ENCODE assay signal across 21 cellular contexts in genomic region chr13:107251321-107251720, GRCh38.
DNase-seq lines count a peak whose midpoint lies in the region; ATAC-seq, FAIRE-seq and TF ChIP-seq lines count a peak whose summit lies in the region.
"Had no signal": no experiment of that assay in that cellular context is flagged by ENCODE, and none has a peak within 500 bp of the region (broad histone marks: within the 10 kb centered on the region; RNA-seq: fewer than 3 reads in every experiment).

No MANE protein-coding gene starts in this region.

- H3K27ac Mint-ChIP-seq in astrocyte (ENCODE audit: unreplicated experiment), result peak overlapping the region; percentile 22
- H3K27ac Mint-ChIP-seq in Calu3 (ENCODE audit: unreplicated experiment), result no peak overlapping the region

- H2BK15ac ChIP-seq in IMR-90 (ENCODE audit: low read depth, low read length) (peak overlapping the region; percentile 78; the same call in 2 of the 3 replicates), mesenchymal stem cell (ENCODE audit: low read depth, poor library complexity, severe bottlenecking) (no peak overlapping the region)

- peaks cover 18% of the 10 kb centered on the region for H3K9me1 ChIP-seq in IMR-90 (ENCODE audit: insufficient read depth, low read length)

- H3K4me3 Mint-ChIP-seq in astrocyte (ENCODE audit: unreplicated experiment), result no peak overlapping the region
- no peak overlapping the region for H3K4me3 Mint-ChIP-seq in Calu3 (ENCODE audit: low read depth, unreplicated experiment)

- TF ChIP-seq RAD21 in IMR-90 (IDR thresholded peaks at IDR 0.05; ENCODE audit: low read length), result no peak

- H3K79me1 ChIP-seq in IMR-90 (ENCODE audit: low read depth in 1 of 2, low read length in 2 of 2) (peaks cover 17 to 50% of the 10 kb centered on the region in 2 experiments), mesenchymal stem cell (replicated peaks; ENCODE audit: low read length, poor library complexity, severe bottlenecking) (peaks cover 19% of the 10 kb centered on the region)

- BruUV-seq in IMR-90 (replicated peaks; lab: Mats Ljungman, UMichigan) (no TSS peak), Calu3 (replicated peaks; lab: Mats Ljungman, UMichigan) (no TSS peak)

- H4K91ac ChIP-seq in IMR-90 (ENCODE audit: insufficient read depth, low read depth, low read length) (peak overlapping the region; percentile 48), mesenchymal stem cell (ENCODE audit: low read length) (no peak overlapping the region)

- no peaks in the 10 kb centered on the region for H3K9me3 Mint-ChIP-seq in astrocyte (ENCODE audit: unreplicated experiment)
- H3K9me3 Mint-ChIP-seq in Calu3 (ENCODE audit: low read depth, unreplicated experiment), result no peaks in the 10 kb centered on the region

- peak overlapping the region; percentile 56 for H2BK120ac ChIP-seq in IMR-90 (ENCODE audit: low read depth, low read length)
- no peak overlapping the region for H2BK120ac ChIP-seq in mesenchymal stem cell (ENCODE audit: low read depth, low read length)

- H2BK12ac ChIP-seq in mesenchymal stem cell (ENCODE audit: low read length in 2 of 2), result no peak overlapping the region

- H3K4me2 ChIP-seq in IMR-90 (ENCODE audit: low read depth, low read length) (peak overlapping the region; percentile 27; the same call in 1 of the 2 replicates), astrocyte (ENCODE audit: low read length) (peak overlapping the region; percentile 6), mesenchymal stem cell (ENCODE audit: low read length, poor library complexity, severe bottlenecking) (no peak overlapping the region), smooth muscle cell (peak overlapping the region; percentile 57)
- H3K4me2 ChIP-seq: A549, KMS-11 had no signal

- no peaks in the 10 kb centered on the region for H3K9me3 ChIP-seq in IMR-90 (ENCODE audit: control insufficient read depth, insufficient read depth, low read length)
- H3K9me3 ChIP-seq in astrocyte (ENCODE audit: insufficient read depth, low read depth, low read length), result no peaks in the 10 kb centered on the region
- H3K9me3 ChIP-seq in mesenchymal stem cell (ENCODE audit: control insufficient read depth, low read length), result no peaks in the 10 kb centered on the region
- no peaks in the 10 kb centered on the region for H3K9me3 ChIP-seq in smooth muscle cell (replicated peaks; ENCODE audit: low read depth)
- no peaks in the 10 kb centered on the region for H3K9me3 ChIP-seq in transverse colon
- H3K9me3 ChIP-seq: A549, BE2C, SJCRH30 had no signal

- H3K36me3 Mint-ChIP-seq in astrocyte (ENCODE audit: low read depth, unreplicated experiment), result no peaks in the 10 kb centered on the region
- H3K36me3 Mint-ChIP-seq in Calu3 (ENCODE audit: insufficient read depth, unreplicated experiment), result no peaks in the 10 kb centered on the region

- intact Hi-C loops in IMR-90 (cut with micrococcal nuclease), result no loop called here
- intact Hi-C loops in transverse colon (cut with DNase I; ENCODE audit: low total_unique reads), result no loop called here
- intact Hi-C loops in Calu3 (cut with micrococcal nuclease; ENCODE audit: unreplicated experiment), result no loop called here

- H3K23ac ChIP-seq in IMR-90 (ENCODE audit: low read depth, low read length) (peak overlapping the region; percentile 62; the same call in 1 of the 2 replicates), mesenchymal stem cell (ENCODE audit: low read length in 2 of 2) (no peak overlapping the region)

- peak overlapping the region; percentile 19; the same call in 1 of the 2 replicates for H3K18ac ChIP-seq in IMR-90 (ENCODE audit: low read depth, low read length)
- H3K18ac ChIP-seq in mesenchymal stem cell (ENCODE audit: low read depth in 1 of 2, low read length in 2 of 2), result peak overlapping the region; percentile 23 to 40

- TF ChIP-seq EP300 in transverse colon (IDR thresholded peaks at IDR 0.05; ENCODE audit: low read depth), result no peak

- H3K27ac ChIP-seq in IMR-90 (ENCODE audit: insufficient read depth, low read length) (no peak overlapping the region; the same call in 1 of the 2 replicates), astrocyte (ENCODE audit: low read depth, low read length) (no peak overlapping the region), mesenchymal stem cell (ENCODE audit: low read length, poor library complexity, severe bottlenecking) (no peak overlapping the region), smooth muscle cell (ENCODE audit: low read depth) (peak overlapping the region; percentile 49), transverse colon (no peak overlapping the region)
- H3K27ac ChIP-seq: A549, KMS-11, SJCRH30 had no signal

- H2BK5ac ChIP-seq in IMR-90 (ENCODE audit: low read depth, low read length, poor library complexity, severe bottlenecking) (peak overlapping the region; percentile 72), mesenchymal stem cell (ENCODE audit: low read depth, low read length, poor library complexity, severe bottlenecking) (no peak overlapping the region)

- H3K79me2 ChIP-seq in astrocyte (ENCODE audit: insufficient read depth, low read length) (no peaks in the 10 kb centered on the region), smooth muscle cell (ENCODE audit: low read depth) (no peaks in the 10 kb centered on the region)

- no peaks in the 10 kb centered on the region for H3K36me3 ChIP-seq in IMR-90 (ENCODE audit: control insufficient read depth, insufficient read depth, low read length)
- H3K36me3 ChIP-seq in astrocyte (ENCODE audit: insufficient read depth, low read length), result no peaks in the 10 kb centered on the region
- no peaks in the 10 kb centered on the region for H3K36me3 ChIP-seq in mesenchymal stem cell (ENCODE audit: control insufficient read depth in 1 of 2, insufficient read depth in 2 of 2, low read depth in 1 of 2, low read length in 2 of 2)
- no peaks in the 10 kb centered on the region for H3K36me3 ChIP-seq in smooth muscle cell (ENCODE audit: low read depth)
- no peaks in the 10 kb centered on the region for H3K36me3 ChIP-seq in transverse colon
- H3K36me3 ChIP-seq: BE2C, SJCRH30 had no signal

- no peaks in the 10 kb centered on the region for H4K20me1 ChIP-seq in IMR-90 (ENCODE audit: insufficient read depth, low read length)
- no peaks in the 10 kb centered on the region for H4K20me1 ChIP-seq in astrocyte (ENCODE audit: insufficient read depth, low read length)
- H4K20me1 ChIP-seq in smooth muscle cell (ENCODE audit: low read depth), result no peaks in the 10 kb centered on the region

- peaks cover 21% of the 10 kb centered on the region for H3K4me1 ChIP-seq in IMR-90 (ENCODE audit: control insufficient read depth, insufficient read depth, low read length)
- peaks cover 3% of the 10 kb centered on the region for H3K4me1 ChIP-seq in astrocyte (ENCODE audit: insufficient read depth, low read length)
- H3K4me1 ChIP-seq in mesenchymal stem cell (ENCODE audit: control insufficient read depth, insufficient read depth, low read depth, low read length), result peaks cover 6% of the 10 kb centered on the region
- peaks cover 7% of the 10 kb centered on the region for H3K4me1 ChIP-seq in smooth muscle cell (ENCODE audit: low read depth)
- H3K4me1 ChIP-seq in transverse colon, result no peaks in the 10 kb centered on the region
- H3K4me1 ChIP-seq: A549, SJCRH30 had no signal

- H4K5ac ChIP-seq in IMR-90 (ENCODE audit: low read depth, low read length), result peak overlapping the region; percentile 77; the same call in 1 of the 2 replicates

- H3K9ac ChIP-seq in IMR-90 (ENCODE audit: low read depth, low read length) (no peak overlapping the region; the same call in 1 of the 2 replicates), astrocyte (ENCODE audit: low read length) (no peak overlapping the region), mesenchymal stem cell (ENCODE audit: low read length) (no peak overlapping the region), smooth muscle cell (ENCODE audit: low read depth) (no peak overlapping the region)
- H3K9ac ChIP-seq: KMS-11 had no signal

- peak overlapping the region; percentile 7 for H3K4ac ChIP-seq in IMR-90 (ENCODE audit: low read depth, low read length)
- H3K4ac ChIP-seq in mesenchymal stem cell (ENCODE audit: low read depth in 1 of 2, low read length in 2 of 2), result peak overlapping the region in 1 of 2 experiments; percentile 67

- no peak overlapping the region for H3K56ac ChIP-seq in IMR-90 (ENCODE audit: extremely low read depth, insufficient read depth, low read length)

- FAIRE-seq in astrocyte (lab: Jason Lieb, UNC), result no peak
- FAIRE-seq: A549, GM12892, HTR-8/SVneo, RCC 7860 had no signal

- H2AK5ac ChIP-seq in IMR-90 (ENCODE audit: low read depth, low read length), result peak overlapping the region; percentile 48; the same call in 1 of the 2 replicates
- H2AK5ac ChIP-seq in mesenchymal stem cell (ENCODE audit: low read length, severe bottlenecking), result no peak overlapping the region

- H3K4me3 ChIP-seq in IMR-90 (ENCODE audit: insufficient read depth, low read depth, low read length) (no peak overlapping the region), astrocyte (ENCODE audit: insufficient read depth, low read depth, low read length) (no peak overlapping the region), mesenchymal stem cell (ENCODE audit: insufficient read depth in 1 of 2, low read depth in 1 of 2, low read length in 2 of 2) (no peak overlapping the region), smooth muscle cell (no peak overlapping the region), transverse colon (no peak overlapping the region)
- H3K4me3 ChIP-seq: A549, SJCRH30 had no signal

- peak overlapping the region; percentile 91 for H3K14ac ChIP-seq in IMR-90 (replicated peaks; ENCODE audit: low read depth, low read length)
- H3K14ac ChIP-seq in mesenchymal stem cell (ENCODE audit: low read length in 2 of 2), result no peak overlapping the region

- no peak for TF ChIP-seq CTCF in IMR-90 (conservative IDR thresholded peaks at IDR 0.05; ENCODE audit: low read depth, low read length)
- TF ChIP-seq CTCF in astrocyte (IDR thresholded peaks at IDR 0.05; ENCODE audit: insufficient read depth, low read depth, low read length), result no peak
- no peak for TF ChIP-seq CTCF in smooth muscle cell (IDR thresholded peaks at IDR 0.05; ENCODE audit: borderline replicate concordance, insufficient read depth, poor library complexity, severe bottlenecking)
- TF ChIP-seq CTCF in transverse colon (IDR thresholded peaks at IDR 0.05), result no peak
- TF ChIP-seq CTCF in Calu3 (IDR thresholded peaks at IDR 0.05; ENCODE audit: unreplicated experiment), result no peak

- TF ChIP-seq POLR2A in IMR-90 (IDR thresholded peaks at IDR 0.05; ENCODE audit: low read depth, low read length) (no peak), transverse colon (IDR thresholded peaks at IDR 0.05) (no peak)

- H4K8ac ChIP-seq in IMR-90 (ENCODE audit: low read depth in 2 of 2, low read length in 2 of 2) (peak overlapping the region; percentile 23 to 80), mesenchymal stem cell (ENCODE audit: low read length) (no peak overlapping the region)

- POLR2A ChIA-PET in IMR-90 (lab: Charles Lee; ENCODE audit: unreplicated experiment), result no interaction called here

- peaks cover 14% of the 10 kb centered on the region for H3K4me1 Mint-ChIP-seq in astrocyte (ENCODE audit: low read depth, unreplicated experiment)
- H3K4me1 Mint-ChIP-seq in Calu3 (ENCODE audit: low read depth, unreplicated experiment), result peaks cover 8% of the 10 kb centered on the region

- DNase-seq in IMR-90 (peak; percentile 40), astrocyte (ENCODE audit: low read depth) (peak; percentile 20), mesenchymal stem cell (peak; percentile 66), smooth muscle cell (lab: John Stamatoyannopoulos, UW; ENCODE audit: unreplicated experiment) (no peak), transverse colon (no peak), Calu3 (no peak), DMS 273 treated with DMSO at 0.1 percent for 48 hours (lab: John Stamatoyannopoulos, UW) (no peak)
- DNase-seq: BE2C, DMS79, NCI-H1417, NCI-H1694 treated with DMSO at 0.1 percent for 48 hours, NCI-H2081 treated with DMSO at 0.1 percent for 48 hours, NCI-H2171 treated with DMSO at 0.1 percent for 48 hours, NCI-H526, OCI-M1, SJCRH30 had no signal

- dilution Hi-C loops in IMR-90 (cut with HindIII; ENCODE audit: low sequenced_read_pairs, unreplicated experiment), result no loop called here

- no peak overlapping the region for H2AK9ac ChIP-seq in IMR-90 (replicated peaks; ENCODE audit: low read depth, low read length, poor library complexity)

- H3F3A ChIP-seq in smooth muscle cell (ENCODE audit: low read depth), result no peaks in the 10 kb centered on the region

- H2AFZ ChIP-seq in IMR-90 (replicated peaks; ENCODE audit: low read length, poor library complexity), result no peak overlapping the region
- H2AFZ ChIP-seq in astrocyte (ENCODE audit: low read depth, low read length), result no peak overlapping the region
- peak overlapping the region; percentile 39 for H2AFZ ChIP-seq in mesenchymal stem cell (ENCODE audit: low read depth, low read length)
- peak overlapping the region; percentile 13 for H2AFZ ChIP-seq in smooth muscle cell (ENCODE audit: low read depth)

- peak; percentile 48 for ATAC-seq in IMR-90 (ENCODE audit: low read depth)
- ATAC-seq: A549 had no signal

- WGBS in IMR-90 (ENCODE audit: extremely low coverage in 2 of 2, insufficient read length in 1 of 2), 2 experiments, result 55% methylated on average over 2 of the region's 4 CpGs; no CpG with 5 or more reads in 1 of the 2 experiments
- WGBS in mesenchymal stem cell, result 23% methylated on average over 3 of the region's 4 CpGs
- 10% methylated on average over 4 of the region's 4 CpGs for WGBS in smooth muscle cell (ENCODE audit: low lambda C conversion rate)
- 71% methylated on average over 4 of the region's 4 CpGs; no CpG with 5 or more reads in 1 of the 2 donors for whole genome bisulfite sequencing in transverse colon (ENCODE audit: low coverage in 1 of 2), 2 donors

- H3K27me3 Mint-ChIP-seq in astrocyte (ENCODE audit: low read depth, unreplicated experiment) (no peaks in the 10 kb centered on the region), Calu3 (ENCODE audit: unreplicated experiment) (no peaks in the 10 kb centered on the region)

- peak overlapping the region; percentile 89 for H2BK20ac ChIP-seq in IMR-90 (ENCODE audit: low read depth, low read length)

- in situ Hi-C loops in IMR-90 (cut with MboI; ENCODE audit: low sequenced_read_pairs), result no loop called here
- in situ Hi-C loops in transverse colon (cut with MboI; ENCODE audit: low pct_ligation_motif_present in 1 of 4, low pct_unique_long_range_greater_than_20kb in 1 of 4, low sequenced_read_pairs in 3 of 4), result no loop called here

- H3K27me3 ChIP-seq in IMR-90 (ENCODE audit: control insufficient read depth, insufficient read depth, low read length) (no peaks in the 10 kb centered on the region), astrocyte (ENCODE audit: insufficient read depth, low read length) (no peaks in the 10 kb centered on the region), mesenchymal stem cell (ENCODE audit: control insufficient read depth in 1 of 2, insufficient read depth in 1 of 2, low read length in 2 of 2) (no peaks in the 10 kb centered on the region), smooth muscle cell (ENCODE audit: low read depth) (no peaks in the 10 kb centered on the region), transverse colon (no peaks in the 10 kb centered on the region)
- H3K27me3 ChIP-seq: BE2C, SJCRH30 had no signal

- CTCF ChIA-PET in IMR-90 (lab: Yijun Ruan, JAX) (no interaction called here), Calu3 (lab: Charles Lee) (no interaction called here)

Comparison
In these comparisons a context has a peak if more than half of its experiments do, and no peak if none do; other contexts are left out.
1. DNase-seq: peak in IMR-90 (single experiment), astrocyte (single experiment) and mesenchymal stem cell (single experiment); none in smooth muscle cell (single experiment), transverse colon (single experiment), Calu3 (single experiment) and DMS 273 treated with DMSO at 0.1 percent for 48 hours (single experiment).
2. H2AFZ ChIP-seq: peak in mesenchymal stem cell (single experiment) and smooth muscle cell (single experiment); none in IMR-90 (single experiment) and astrocyte (single experiment).